Comparison of ENCODE assay signal across 8 cellular contexts in the genomic region with DNA sequence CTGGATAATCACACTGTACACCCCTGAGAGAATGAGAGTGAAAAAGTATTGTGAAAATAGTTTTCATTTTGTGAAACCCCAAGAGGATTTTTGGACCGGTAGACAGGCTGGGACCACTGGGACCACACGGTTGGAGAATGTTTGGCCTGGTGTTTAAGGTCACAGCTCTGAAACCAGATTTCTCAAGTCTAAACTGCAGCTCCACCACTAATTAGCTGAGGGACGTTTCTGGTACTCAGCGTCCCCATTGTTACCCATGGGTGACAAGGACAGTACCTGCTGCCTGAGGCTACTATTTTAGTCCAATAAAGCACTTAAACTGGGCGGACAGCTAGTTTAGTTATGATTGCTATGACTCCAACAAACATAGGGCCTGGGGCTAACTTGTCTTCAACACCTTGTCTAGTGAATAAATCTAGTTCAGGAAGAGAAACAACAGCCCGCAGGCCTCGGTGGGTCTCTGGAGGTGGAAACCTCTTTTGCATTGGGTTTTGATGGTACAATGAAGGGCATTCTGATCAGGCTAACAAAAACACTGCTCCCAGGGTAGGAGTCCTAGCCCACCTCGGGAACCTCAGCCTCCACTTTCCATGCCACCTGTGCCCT. TPM values are rescaled to one million over a fixed set of nuclear protein-coding genes. Genes with fewer than 3 reads are reported as not detected.
DNase-seq lines count a peak whose midpoint lies in the region; ATAC-seq and TF ChIP-seq lines count a peak whose summit lies in the region.

No MANE protein-coding gene starts in this region.

- 50 to 57% methylated on average over 3 to 8 of the region's 8 CpGs for WGBS in body of pancreas, 2 donors
- WGBS in aorta, 2 donors = 56 to 70% methylated on average over 8 of the region's 8 CpGs

- intact Hi-C loops in cardiac septum (cut with DNase I) (loop anchor here (1.0 kb wide), 1 partner anchor 13 kb away; no protein-coding TSS in a partner anchor), left ventricle myocardium superior (cut with micrococcal nuclease) (no loop called here), body of pancreas (cut with DNase I) (no loop called here), aorta (cut with DNase I) (loop anchor here in 1 of 2 donors (5.0 kb wide), 1 partner anchor 130 kb away; no protein-coding TSS in a partner anchor)

- H3K4me3 ChIP-seq in body of pancreas (no peak overlapping the region), aorta (ENCODE audit: low read length in 2 of 2) (peak overlapping the region; percentile 45 to 82)

- DNase-seq in cardiac septum (ENCODE audit: low spot score) (peak; percentile 41), left ventricle myocardium superior (no peak), body of pancreas (no peak), mesenteric fat pad (ENCODE audit: low spot score) (peak; percentile 16), aorta (peak in 1 of 2 donors; percentile 6), NCI-H1105 (lab: John Stamatoyannopoulos, UW) (no peak), occipital lobe (lab: John Stamatoyannopoulos, UW) (no peak), cortex of kidney (lab: John Stamatoyannopoulos, UW) (no peak)

- ATAC-seq in left ventricle myocardium superior (no peak), body of pancreas (no peak), aorta (ENCODE audit: low FRiP score) (no peak)

- H3K4me1 ChIP-seq in body of pancreas (peaks cover 8% of the 10 kb centered on the region), aorta (ENCODE audit: control insufficient read depth in 1 of 2, insufficient read depth in 2 of 2, low read length in 2 of 2) (no peaks in the 10 kb centered on the region)

- H3K9me3 ChIP-seq in body of pancreas (no peaks in the 10 kb centered on the region), aorta (ENCODE audit: control insufficient read depth, low read length) (no peaks in the 10 kb centered on the region)

- H3K27ac ChIP-seq in body of pancreas = peak overlapping the region; percentile 85 to 98 (median 96)
- peak overlapping the region; percentile 57 to 99 for H3K27ac ChIP-seq in aorta (ENCODE audit: low read depth in 1 of 2, low read length in 2 of 2)

- no peak for TF ChIP-seq POLR2A in body of pancreas (IDR thresholded peaks at IDR 0.05)

- no peak for TF ChIP-seq CTCF in body of pancreas (IDR thresholded peaks at IDR 0.05)

- no peaks in the 10 kb centered on the region for H3K27me3 ChIP-seq in body of pancreas
- no peaks in the 10 kb centered on the region for H3K27me3 ChIP-seq in aorta (ENCODE audit: control insufficient read depth in 1 of 2, insufficient read depth in 2 of 2, low read length in 1 of 2)

- peaks cover 0 to 1% of the 10 kb centered on the region in 2 donors for H3K36me3 ChIP-seq in body of pancreas (replicated peaks in 1 of 2; ENCODE audit: insufficient read depth in 1 of 2, low read depth in 2 of 2)
- H3K36me3 ChIP-seq in aorta (ENCODE audit: control insufficient read depth in 1 of 2, insufficient read depth in 2 of 2, low read length in 1 of 2) = no peaks in the 10 kb centered on the region

RNA-seq across cellular contexts. Expression of gene USP11, which starts 0.5 kb away (rescaled TPM):
- total RNA-seq in cardiac septum (64.9 TPM), left ventricle myocardium superior (31.4 TPM), body of pancreas (10 to 100 TPM; 23.1 to 33.3 TPM), mesenteric fat pad (42.2 TPM), aorta (10 to 100 TPM; 68.9 to 90.3 TPM), occipital lobe (131 TPM)
- 10 to 100 TPM; 15.3 to 79.0 TPM for polyA plus RNA-seq in aorta

RNA-seq across cellular contexts. Expression of gene CDK16, which starts 13.8 kb away (rescaled TPM):
- 177 TPM for total RNA-seq in cardiac septum
- total RNA-seq in left ventricle myocardium superior = 155 TPM
- total RNA-seq in body of pancreas = 10 to 100 TPM; 53.2 to 83.4 TPM
- total RNA-seq in mesenteric fat pad = 80.6 TPM
- total RNA-seq in aorta = 10 to 100 TPM; 52.5 to 61.3 TPM
- 10 to 100 TPM; 14.0 to 45.5 TPM for polyA plus RNA-seq in aorta
- total RNA-seq in occipital lobe = 63.5 TPM

RNA-seq across cellular contexts. Expression of gene UBA1, which starts 38.7 kb away (rescaled TPM):
- total RNA-seq in cardiac septum (160 TPM), left ventricle myocardium superior (100 TPM), body of pancreas (10 to 100 TPM; 70.8 to 82.4 TPM), mesenteric fat pad (189 TPM), aorta (100 to 1,000 TPM; 160 to 167 TPM), occipital lobe (127 TPM)
- polyA plus RNA-seq in aorta = 100 to 1,000 TPM in 1 of 2 donors, 10 to 100 TPM in 1; 33.8 to 109 TPM

Comparison
In these comparisons a context has a peak if more than half of its experiments do, and no peak if none do; other contexts are left out.
1. DNase-seq: peak in cardiac septum (single experiment) and mesenteric fat pad (single experiment); none in left ventricle myocardium superior (single experiment), body of pancreas (0 of 4), NCI-H1105 (single experiment), occipital lobe (single experiment) and cortex of kidney (single experiment).
2. H3K4me3 ChIP-seq: peak in aorta (2 of 2); none in body of pancreas (0 of 2).